ENCODE assay signal across 34 cellular contexts in genomic region chr4:176525576-176525975, GRCh38.
"Had no signal": no experiment of that assay in that cellular context is flagged by ENCODE, and none has a peak within 500 bp of the region (broad histone marks: within the 10 kb centered on the region; RNA-seq: fewer than 3 reads in every experiment).

No MANE protein-coding gene starts in this region.

- H3K9me3 Mint-ChIP-seq: activated CD8-positive, alpha-beta T cell treated with anti-CD3 and anti-CD28 coated beads for 36 hours; activated T-cell treated with anti-CD3 and anti-CD28 coated beads, Interleukin-2, amount 50 U/mL, for 4 hours; activated T-helper 17 cell treated with anti-CD3 and anti-CD28 coated beads, Interleukin-2, amount 50 U/mL, for 72 hours; brain; dendritic cell treated with granulocyte-macrophage colony-stimulating factor and Interleukin-4, amounts not matched to agents 40 ng/mL and 50 ng/mL, for 4 days; endodermal cell; T-helper 1 cell treated with Interleukin-12 subunit alpha and Interleukin-12 subunit beta and Interleukin-4 antibody, amounts not matched to agents 30 μg/mL and 1 μg/mL, for 36 hours; T-helper 2 cell treated with Interferon-gamma antibody and Interleukin-4, amounts not matched to agents 5 μg/mL and 100 μg/mL, for 36 hours had no signal

- H3K4me1 Mint-ChIP-seq: activated B cell treated with CpG ODN at 0.5 μM for 24 hours; activated T-helper 17 cell treated with anti-CD3 and anti-CD28 coated beads, Interleukin-2, amount 50 U/mL, for 72 hours; central memory CD8-positive, alpha-beta T cell; endodermal cell; T-cell had no signal

- H3K36me3 Mint-ChIP-seq: activated naive CD8-positive, alpha-beta T cell; brain; T-cell had no signal

- H3K36me3 ChIP-seq: breast epithelium, cardiac muscle cell, gastrocnemius medialis, heart right ventricle, WERI-Rb-1 had no signal

- H3K27me3 ChIP-seq: breast epithelium, cardiac muscle cell, dorsolateral prefrontal cortex, gastrocnemius medialis, heart right ventricle had no signal

- DNase-seq: activated B cell treated with CpG ODN at 0.5 μM for 24 hours; activated CD4-positive, alpha-beta T cell treated with anti-CD3 and anti-CD28 coated beads for 48 hours; activated CD4-positive, alpha-beta T cell treated with anti-CD3 and anti-CD28 coated beads, Interleukin-2, amount 50 U/mL, for 1 hour; activated CD4-positive, alpha-beta T cell treated with anti-CD3 and anti-CD28 coated beads, Interleukin-2, amount 50 U/mL, for 48 hours; activated CD8-positive, alpha-beta memory T cell treated with anti-CD3 and anti-CD28 coated beads for 24 hours; activated CD8-positive, alpha-beta T cell treated with anti-CD3 and anti-CD28 coated beads for 36 hours; activated effector memory CD4-positive, alpha-beta T cell treated with Interleukin-2 at 50 U/mL for 16 hours; activated gamma-delta T cell treated with Interleukin-2 at 50 U/mL for 16 hours; activated naive CD4-positive, alpha-beta T cell treated with anti-CD3 and anti-CD28 coated beads, Interleukin-2, amount 50 U/mL, for 16 hours; activated naive CD4-positive, alpha-beta T cell treated with Interleukin-2 at 50 U/mL for 16 hours; activated T-cell treated with anti-CD3 and anti-CD28 coated beads, Interleukin-2, amount 50 U/mL, for 4 hours; amniotic stem cell; anterior cingulate cortex; dorsolateral prefrontal cortex; effector memory CD4-positive, alpha-beta T cell; endodermal cell; foreskin fibroblast; gastrocnemius medialis; heart right ventricle; T-cell; T1000; WERI-Rb-1 had no signal

- H3K4me1 ChIP-seq: breast epithelium, gastrocnemius medialis had no signal

- H3K27me3 Mint-ChIP-seq: activated B cell treated with CpG ODN at 0.5 μM for 24 hours; activated CD8-positive, alpha-beta T cell treated with anti-CD3 and anti-CD28 coated beads for 36 hours; activated naive CD8-positive, alpha-beta T cell; brain; central memory CD8-positive, alpha-beta T cell; dendritic cell treated with granulocyte-macrophage colony-stimulating factor and Interleukin-4, amounts not matched to agents 40 ng/mL and 50 ng/mL, for 4 days; T-cell had no signal

- H3K4me3 Mint-ChIP-seq: activated B cell treated with CpG ODN at 0.5 μM for 24 hours; activated CD8-positive, alpha-beta T cell treated with anti-CD3 and anti-CD28 coated beads for 36 hours; activated naive CD8-positive, alpha-beta T cell; activated T-cell treated with anti-CD3 and anti-CD28 coated beads, Interleukin-2, amount 50 U/mL, for 4 hours; activated T-helper 17 cell treated with anti-CD3 and anti-CD28 coated beads, Interleukin-2, amount 50 U/mL, for 72 hours; brain; central memory CD8-positive, alpha-beta T cell; dendritic cell treated with granulocyte-macrophage colony-stimulating factor and Interleukin-4, amounts not matched to agents 40 ng/mL and 50 ng/mL, for 4 days; endodermal cell; T-cell; T-helper 1 cell treated with Interleukin-12 subunit alpha and Interleukin-12 subunit beta and Interleukin-4 antibody, amounts not matched to agents 30 μg/mL and 1 μg/mL, for 36 hours; T-helper 2 cell treated with Interferon-gamma antibody and Interleukin-4, amounts not matched to agents 5 μg/mL and 100 μg/mL, for 36 hours had no signal

- H3K27ac ChIP-seq: breast epithelium, cardiac muscle cell, coronary artery, dorsolateral prefrontal cortex, gastrocnemius medialis, WERI-Rb-1 had no signal

- H3K4me3 ChIP-seq: breast epithelium, cardiac muscle cell, coronary artery, dorsolateral prefrontal cortex, gastrocnemius medialis, heart right ventricle had no signal

- H3K9me3 ChIP-seq: breast epithelium, gastrocnemius medialis had no signal

- H3K27ac Mint-ChIP-seq: activated B cell treated with CpG ODN at 0.5 μM for 24 hours; activated CD8-positive, alpha-beta T cell treated with anti-CD3 and anti-CD28 coated beads for 36 hours; activated naive CD8-positive, alpha-beta T cell; activated T-helper 17 cell treated with anti-CD3 and anti-CD28 coated beads, Interleukin-2, amount 50 U/mL, for 72 hours; brain; dendritic cell treated with granulocyte-macrophage colony-stimulating factor and Interleukin-4, amounts not matched to agents 40 ng/mL and 50 ng/mL, for 4 days; endodermal cell; T-cell; T-helper 1 cell treated with Interleukin-12 subunit alpha and Interleukin-12 subunit beta and Interleukin-4 antibody, amounts not matched to agents 30 μg/mL and 1 μg/mL, for 36 hours; T-helper 2 cell treated with Interferon-gamma antibody and Interleukin-4, amounts not matched to agents 5 μg/mL and 100 μg/mL, for 36 hours had no signal

- ATAC-seq: activated CD4-positive, CD25-positive, alpha-beta regulatory T cell treated with anti-CD3 and anti-CD28 coated beads, Interleukin-2, amount 50 U/mL, for 24 hours; activated CD8-positive, alpha-beta T cell treated with anti-CD3 and anti-CD28 coated beads for 36 hours; activated T-cell treated with anti-CD3 and anti-CD28 coated beads, Interleukin-2, amount 50 U/mL, for 4 hours; activated T-helper 17 cell treated with anti-CD3 and anti-CD28 coated beads, Interleukin-2, amount 50 U/mL, for 72 hours; esophagus mucosa; gastrocnemius medialis; T-cell had no signal
